In genomic region chr7:94042381-94042780, GRCh38 we compare ENCODE assay signal across 15 cellular contexts. TPM values are rescaled to one million over a fixed set of nuclear protein-coding genes. Genes with fewer than 3 reads are reported as not detected.
A peak's percentile ranks its signal among the peaks of the same experiment; 100 is the strongest.
DNase-seq lines count a peak whose midpoint lies in the region; ATAC-seq and TF ChIP-seq lines count a peak whose summit lies in the region.
"Had no signal": no experiment of that assay in that cellular context is flagged by ENCODE, and none has a peak within 500 bp of the region (broad histone marks: within the 10 kb centered on the region; RNA-seq: fewer than 3 reads in every experiment).

No MANE protein-coding gene starts in this region.

- H3K4me3 Mint-ChIP-seq in activated T-helper 17 cell treated with anti-CD3 and anti-CD28 coated beads, Interleukin-2, amount 50 U/mL, for 72 hours = no peak overlapping the region
- H3K4me3 Mint-ChIP-seq: activated naive CD8-positive, alpha-beta T cell; neural crest cell had no signal

- no peaks in the 10 kb centered on the region for H3K4me1 Mint-ChIP-seq in activated T-helper 17 cell treated with anti-CD3 and anti-CD28 coated beads, Interleukin-2, amount 50 U/mL, for 72 hours

- intact Hi-C loops in left lung (cut with DNase I) = no loop called here

- H3K4me1 ChIP-seq in left lung = no peaks in the 10 kb centered on the region

- ATAC-seq in GM19395 (IDR thresholded peaks at IDR 0.05; ENCODE audit: unreplicated experiment) (peak; percentile 92), HG02798 (IDR thresholded peaks at IDR 0.05; ENCODE audit: poor library complexity, unreplicated experiment) (peak; percentile 94), HG03457 (IDR thresholded peaks at IDR 0.05; ENCODE audit: unreplicated experiment) (peak; percentile 90), omental fat pad (ENCODE audit: low FRiP score) (no peak), left lung (no peak)
- no peak for ATAC-seq in activated T-helper 17 cell treated with anti-CD3 and anti-CD28 coated beads, Interleukin-2, amount 50 U/mL, for 72 hours (replicated peaks)

- peaks cover 3 to 10% of the 10 kb centered on the region in 2 donors for H3K27me3 ChIP-seq in left lung

- in situ Hi-C loops in GM13976 (cut with MboI; ENCODE audit: low sequenced_read_pairs, unreplicated experiment) = no loop called here

- DNase-seq in GM13976 (ENCODE audit: low spot score) (peak; percentile 13), omental fat pad (ENCODE audit: low spot score) (no peak), AG20443 (ENCODE audit: low spot score) (no peak), left lung (no peak)
- DNase-seq: activated CD4-positive, alpha-beta T cell treated with anti-CD3 and anti-CD28 coated beads, Interleukin-2, amount 50 U/mL, for 4 hours; GOT3; Kasumi-1; NCI-H345 had no signal

- H3K36me3 ChIP-seq in left lung = no peaks in the 10 kb centered on the region

- no peak overlapping the region for H3K27ac ChIP-seq in left lung
- H3K27ac ChIP-seq: SK-N-MC had no signal

- peaks cover 23% of the 10 kb centered on the region for H3K27me3 Mint-ChIP-seq in activated T-helper 17 cell treated with anti-CD3 and anti-CD28 coated beads, Interleukin-2, amount 50 U/mL, for 72 hours

- no peaks in the 10 kb centered on the region for H3K9me3 Mint-ChIP-seq in activated T-helper 17 cell treated with anti-CD3 and anti-CD28 coated beads, Interleukin-2, amount 50 U/mL, for 72 hours
- H3K9me3 Mint-ChIP-seq: neural crest cell had no signal

- H3K27ac Mint-ChIP-seq in activated T-helper 17 cell treated with anti-CD3 and anti-CD28 coated beads, Interleukin-2, amount 50 U/mL, for 72 hours = no peak overlapping the region
- H3K27ac Mint-ChIP-seq: activated naive CD8-positive, alpha-beta T cell had no signal

- TF ChIP-seq CTCF in GM13976 (IDR thresholded peaks at IDR 0.05; ENCODE audit: borderline replicate concordance, control extremely low read depth, extremely low read depth, insufficient read depth, missing control alignments) = no peak
- no peak for TF ChIP-seq CTCF in omental fat pad (IDR thresholded peaks at IDR 0.05)
- TF ChIP-seq CTCF in left lung (IDR thresholded peaks at IDR 0.05) = no peak

- no peaks in the 10 kb centered on the region for H3K9me3 ChIP-seq in left lung

- no peak overlapping the region for H3K4me3 ChIP-seq in left lung
- H3K4me3 ChIP-seq: SK-N-MC had no signal

- H3K36me3 Mint-ChIP-seq in activated T-helper 17 cell treated with anti-CD3 and anti-CD28 coated beads, Interleukin-2, amount 50 U/mL, for 72 hours (ENCODE audit: low read depth) = no peaks in the 10 kb centered on the region
- H3K36me3 Mint-ChIP-seq: activated naive CD8-positive, alpha-beta T cell had no signal

RNA-seq across cellular contexts. Expression of gene BET1, which starts 38.2 kb away (rescaled TPM):
- total RNA-seq in activated T-helper 17 cell treated with anti-CD3 and anti-CD28 coated beads, Interleukin-2, amount 50 U/mL, for 72 hours = 10 to 100 TPM; 17.9 to 22.6 TPM
- total RNA-seq in omental fat pad (10 to 100 TPM in 3 of 4 donors, 1 to 10 TPM in 1; 7.6 to 26.0 (median 22.4) TPM), left lung (10 to 100 TPM; 22.0 to 30.3 TPM)

Comparison
In these comparisons a context has a peak if more than half of its experiments do, and no peak if none do; other contexts are left out.
1. ATAC-seq: peak in GM19395 (single experiment), HG02798 (single experiment) and HG03457 (single experiment); none in activated T-helper 17 cell treated with anti-CD3 and anti-CD28 coated beads, Interleukin-2, amount 50 U/mL, for 72 hours (single experiment), omental fat pad (single experiment) and left lung (single experiment).